ENCODE assay signal across 10 cellular contexts in the genomic region with DNA sequence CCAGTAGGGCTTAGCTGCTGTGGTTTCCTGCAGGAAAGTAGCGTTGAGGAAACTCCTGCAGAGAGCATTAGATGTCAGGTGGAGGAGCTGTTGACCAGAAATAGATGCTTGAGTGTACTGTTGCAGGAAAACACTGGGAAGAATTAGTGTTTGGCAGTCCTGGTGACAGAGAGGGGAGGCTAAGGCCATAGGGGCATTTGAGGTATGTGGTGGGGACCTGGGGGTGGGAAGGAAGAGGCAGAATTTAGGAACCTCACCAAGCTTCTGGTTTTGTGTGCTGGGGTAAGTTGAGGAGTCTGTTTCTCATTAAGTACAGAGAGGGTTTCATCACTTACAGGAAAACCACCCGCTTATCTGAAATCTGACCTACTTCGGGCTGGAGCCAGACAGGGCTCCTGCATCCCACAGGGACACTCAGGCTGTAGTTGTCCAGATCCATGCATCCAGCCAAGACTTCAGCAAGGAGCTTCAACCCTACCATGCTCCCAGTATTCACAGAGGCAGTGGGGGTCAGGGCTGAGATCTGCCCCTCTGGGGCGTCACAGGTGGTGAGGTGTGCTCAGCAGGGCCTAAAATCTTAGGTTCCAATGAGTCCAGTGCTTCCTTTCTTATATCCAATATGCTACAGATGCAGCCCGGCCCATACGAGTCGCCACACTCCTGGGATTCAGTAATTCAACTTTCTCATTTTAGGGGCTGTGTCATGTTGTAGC. TPM values are rescaled to one million over a fixed set of nuclear protein-coding genes. Genes with fewer than 3 reads are reported as not detected.
DNase-seq lines count a peak whose midpoint lies in the region; ATAC-seq and TF ChIP-seq lines count a peak whose summit lies in the region.
"Had no signal": no experiment of that assay in that cellular context is flagged by ENCODE, and none has a peak within 500 bp of the region (broad histone marks: within the 10 kb centered on the region; RNA-seq: fewer than 3 reads in every experiment).

No MANE protein-coding gene starts in this region.

- intact Hi-C loops in left ventricle myocardium inferior (cut with micrococcal nuclease) = no loop called here

- H3K4me3 ChIP-seq in left ventricle myocardium inferior = no peak overlapping the region

- peaks cover 24% of the 10 kb centered on the region for H3K4me1 Mint-ChIP-seq in activated T-helper 17 cell treated with anti-CD3 and anti-CD28 coated beads, Interleukin-2, amount 50 U/mL, for 72 hours

- peaks cover 47% of the 10 kb centered on the region for H3K36me3 ChIP-seq in left ventricle myocardium inferior

- H3K9me3 Mint-ChIP-seq in activated T-helper 17 cell treated with anti-CD3 and anti-CD28 coated beads, Interleukin-2, amount 50 U/mL, for 72 hours = no peaks in the 10 kb centered on the region

- H3K27me3 Mint-ChIP-seq in activated T-helper 17 cell treated with anti-CD3 and anti-CD28 coated beads, Interleukin-2, amount 50 U/mL, for 72 hours = no peaks in the 10 kb centered on the region

- H3K36me3 Mint-ChIP-seq in activated T-helper 17 cell treated with anti-CD3 and anti-CD28 coated beads, Interleukin-2, amount 50 U/mL, for 72 hours (ENCODE audit: low read depth) = peaks cover 90% of the 10 kb centered on the region

- peak overlapping the region; percentile 30 for H3K4me3 Mint-ChIP-seq in activated T-helper 17 cell treated with anti-CD3 and anti-CD28 coated beads, Interleukin-2, amount 50 U/mL, for 72 hours

- peak; percentile 71 for TF ChIP-seq CTCF in AG09319 (IDR thresholded peaks at IDR 0.05; ENCODE audit: low read depth, low read length)
- TF ChIP-seq CTCF in left ventricle myocardium inferior (IDR thresholded peaks at IDR 0.05; ENCODE audit: borderline replicate concordance) = peak; percentile 41

- peak; percentile 98 for DNase-seq in AG09319 (ENCODE audit: extremely low read depth, low read depth)
- DNase-seq in GM04504 (ENCODE audit: low read depth) = peak; percentile 78
- peak; percentile 31 for DNase-seq in left ventricle myocardium inferior
- DNase-seq in caudate nucleus (lab: John Stamatoyannopoulos, UW) = no peak
- no peak for DNase-seq in occipital lobe (lab: John Stamatoyannopoulos, UW)
- DNase-seq: kidney, NCI-H526 had no signal

- H3K4me1 ChIP-seq in left ventricle myocardium inferior = peaks cover 60% of the 10 kb centered on the region

- no peaks in the 10 kb centered on the region for H3K9me3 ChIP-seq in left ventricle myocardium inferior (replicated peaks)

- H3K27ac Mint-ChIP-seq in activated T-helper 17 cell treated with anti-CD3 and anti-CD28 coated beads, Interleukin-2, amount 50 U/mL, for 72 hours = peak overlapping the region; percentile 74

- H3K27me3 ChIP-seq in left ventricle myocardium inferior (ENCODE audit: low read depth) = no peaks in the 10 kb centered on the region

- peak overlapping the region; percentile 0 for H3K27ac ChIP-seq in left ventricle myocardium inferior (replicated peaks)
- H3K27ac ChIP-seq in caudate nucleus (ENCODE audit: low read depth, low read length) = no peak overlapping the region

- ATAC-seq in activated T-helper 17 cell treated with anti-CD3 and anti-CD28 coated beads, Interleukin-2, amount 50 U/mL, for 72 hours (replicated peaks) = peak; percentile 34
- ATAC-seq in GM18511 (IDR thresholded peaks at IDR 0.05; ENCODE audit: unreplicated experiment) (no peak), GM21786 (IDR thresholded peaks at IDR 0.05; ENCODE audit: unreplicated experiment) (no peak)

RNA-seq across cellular contexts. Expression of a gene that starts 15.1 kb away (rescaled TPM):
- 100 to 1,000 TPM; 173 to 257 TPM for total RNA-seq in activated T-helper 17 cell treated with anti-CD3 and anti-CD28 coated beads, Interleukin-2, amount 50 U/mL, for 72 hours
- total RNA-seq in left ventricle myocardium inferior = 0.88 TPM
- total RNA-seq in occipital lobe = not detected

RNA-seq across cellular contexts. Expression of a gene that starts 34.2 kb away (rescaled TPM):
- total RNA-seq in activated T-helper 17 cell treated with anti-CD3 and anti-CD28 coated beads, Interleukin-2, amount 50 U/mL, for 72 hours = 10 to 100 TPM; 54.0 to 76.7 TPM
- total RNA-seq in left ventricle myocardium inferior (36.3 TPM), occipital lobe (16.2 TPM)

RNA-seq across cellular contexts. Expression of a gene that starts 50.1 kb away (rescaled TPM):
- total RNA-seq in activated T-helper 17 cell treated with anti-CD3 and anti-CD28 coated beads, Interleukin-2, amount 50 U/mL, for 72 hours = 100 to 1,000 TPM; 270 to 361 TPM
- total RNA-seq in left ventricle myocardium inferior (145 TPM), occipital lobe (61.6 TPM)

RNA-seq across cellular contexts. Expression of a gene that starts 57.4 kb away (rescaled TPM):
- under 1 TPM; 0.04 to 0.66 TPM for total RNA-seq in activated T-helper 17 cell treated with anti-CD3 and anti-CD28 coated beads, Interleukin-2, amount 50 U/mL, for 72 hours
- total RNA-seq in left ventricle myocardium inferior = 0.41 TPM
- 0.31 TPM for total RNA-seq in occipital lobe

RNA-seq across cellular contexts. Expression of a gene that starts 59.1 kb away (rescaled TPM):
- 10 to 100 TPM in 1 of 2 donors, 1 to 10 TPM in 1; 2.5 to 13.3 TPM for total RNA-seq in activated T-helper 17 cell treated with anti-CD3 and anti-CD28 coated beads, Interleukin-2, amount 50 U/mL, for 72 hours
- total RNA-seq in left ventricle myocardium inferior = 1.0 TPM
- total RNA-seq in occipital lobe = not detected

Comparison
In these comparisons a context has a peak if more than half of its experiments do, and no peak if none do; other contexts are left out.
1. DNase-seq: peak in AG09319 (single experiment), GM04504 (single experiment) and left ventricle myocardium inferior (single experiment); none in caudate nucleus (0 of 61) and occipital lobe (single experiment).
2. RNA of a gene that starts 15.1 kb away (total RNA-seq): 173 to 257 TPM in activated T-helper 17 cell treated with anti-CD3 and anti-CD28 coated beads, Interleukin-2, amount 50 U/mL, for 72 hours; 0.88 TPM in left ventricle myocardium inferior (single experiment) and not detected in occipital lobe (single experiment); every median in the first group is over 10 times any median in the second.